In the genomic region with DNA sequence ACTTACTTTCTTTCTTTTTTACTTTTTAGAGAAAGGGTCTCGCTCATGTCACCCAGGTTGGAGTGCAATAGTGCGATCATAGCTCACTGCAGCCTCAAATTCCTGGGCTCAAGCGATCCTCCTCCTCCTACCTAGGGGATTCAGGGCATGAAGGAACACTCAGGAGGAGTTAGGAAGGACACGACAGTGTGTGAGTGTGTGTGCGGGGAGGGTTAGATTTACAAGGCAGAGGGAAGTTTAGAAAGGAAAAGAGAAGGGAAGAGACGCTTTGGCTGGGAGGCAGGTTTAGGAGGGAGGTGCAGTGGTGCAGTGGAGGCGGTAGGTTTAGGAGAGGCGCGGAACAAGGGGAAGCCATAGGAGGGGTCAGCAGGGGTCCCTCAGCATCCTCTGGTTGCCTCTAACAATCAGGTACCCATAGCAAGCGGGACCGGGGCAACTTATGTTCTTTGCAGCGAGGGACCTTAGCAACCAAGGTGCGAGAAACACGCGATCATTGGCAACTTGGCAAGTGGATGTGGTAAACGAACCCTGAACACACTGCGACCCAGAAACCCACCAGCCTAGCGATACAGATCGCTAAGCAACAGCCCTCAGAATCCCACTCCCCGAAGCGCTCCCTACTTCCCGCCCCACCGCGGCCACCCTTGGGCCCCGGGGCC, we compare ENCODE assay signal across 8 cellular contexts. TPM values are rescaled to one million over a fixed set of nuclear protein-coding genes. Genes with fewer than 3 reads are reported as not detected.
DNase-seq lines count a peak whose midpoint lies in the region; ATAC-seq and TF ChIP-seq lines count a peak whose summit lies in the region.

No MANE protein-coding gene starts in this region.

- H3K36me3 ChIP-seq in rectal smooth muscle tissue (ENCODE audit: control insufficient read depth, insufficient read depth, low read length) = no peaks in the 10 kb centered on the region

- H3K27ac ChIP-seq in rectal smooth muscle tissue (ENCODE audit: low read depth, low read length) = peak overlapping the region; percentile 80

- CTCF ChIA-PET in activated naive CD4-positive, alpha-beta T cell treated with anti-CD3 and anti-CD28 coated beads, Interleukin-2, amount 10 ng/mL, durations not matched to agents 7 days and 5 days (lab: Charles Lee) = no interaction called here
- CTCF ChIA-PET in WTC11 (lab: Charles Lee) = no interaction called here

- peak overlapping the region; percentile 95 for H3K27ac Mint-ChIP-seq in activated naive CD4-positive, alpha-beta T cell treated with anti-CD3 and anti-CD28 coated beads, Interleukin-2, amount 10 ng/mL, durations not matched to agents 7 days and 5 days
- H3K27ac Mint-ChIP-seq in WTC11 = peak overlapping the region; percentile 67; the same call in 1 of the 2 replicates

- H3K9me3 Mint-ChIP-seq in activated naive CD4-positive, alpha-beta T cell treated with anti-CD3 and anti-CD28 coated beads, Interleukin-2, amount 10 ng/mL, durations not matched to agents 7 days and 5 days = peaks cover 2% of the 10 kb centered on the region
- H3K9me3 Mint-ChIP-seq in WTC11 = peaks cover 4% of the 10 kb centered on the region; the same call in 1 of the 2 replicates

- ATAC-seq in WTC11 (no peak), HG02981 (IDR thresholded peaks at IDR 0.05; ENCODE audit: unreplicated experiment) (no peak), HG03196 (IDR thresholded peaks at IDR 0.05; ENCODE audit: unreplicated experiment) (no peak)

- H3K4me1 ChIP-seq in rectal smooth muscle tissue (ENCODE audit: control insufficient read depth, insufficient read depth, low read length) = peaks cover 7% of the 10 kb centered on the region

- peak overlapping the region; percentile 90 for H3K9ac ChIP-seq in rectal smooth muscle tissue (ENCODE audit: low read length)

- H3K27me3 ChIP-seq in rectal smooth muscle tissue (ENCODE audit: control insufficient read depth, insufficient read depth, low read length) = no peaks in the 10 kb centered on the region

- peaks cover 40% of the 10 kb centered on the region for H3K4me1 Mint-ChIP-seq in activated naive CD4-positive, alpha-beta T cell treated with anti-CD3 and anti-CD28 coated beads, Interleukin-2, amount 10 ng/mL, durations not matched to agents 7 days and 5 days
- H3K4me1 Mint-ChIP-seq in WTC11 = peaks cover 12% of the 10 kb centered on the region

- no peak for DNase-seq in activated naive CD4-positive, alpha-beta T cell treated with anti-CD3 and anti-CD28 coated beads, Interleukin-2, amount 10 ng/mL, durations not matched to agents 7 days and 5 days
- no peak for DNase-seq in activated naive CD4-positive, alpha-beta T cell treated with anti-CD3 and anti-CD28 coated beads, Interleukin-2, amount 50 U/mL, for 16 hours
- DNase-seq in WTC11 (ENCODE audit: low spot score) (no peak), globus pallidus (ENCODE audit: low spot score) (peak; percentile 43), NCI-H524 treated with DMSO at 0.1 percent for 48 hours (lab: John Stamatoyannopoulos, UW) (no peak)

- no peaks in the 10 kb centered on the region for H3K27me3 Mint-ChIP-seq in activated naive CD4-positive, alpha-beta T cell treated with anti-CD3 and anti-CD28 coated beads, Interleukin-2, amount 10 ng/mL, durations not matched to agents 7 days and 5 days
- H3K27me3 Mint-ChIP-seq in WTC11 (ENCODE audit: low read depth) = peaks cover 24% of the 10 kb centered on the region

- POLR2A ChIA-PET in WTC11 (lab: Charles Lee) = no interaction called here

- no peak for TF ChIP-seq CTCF in WTC11 (IDR thresholded peaks at IDR 0.05)

- peak overlapping the region; percentile 95 for H3K4me3 ChIP-seq in rectal smooth muscle tissue (ENCODE audit: low read length)

- peaks cover 15% of the 10 kb centered on the region for H3K36me3 Mint-ChIP-seq in activated naive CD4-positive, alpha-beta T cell treated with anti-CD3 and anti-CD28 coated beads, Interleukin-2, amount 10 ng/mL, durations not matched to agents 7 days and 5 days
- H3K36me3 Mint-ChIP-seq in WTC11 = no peaks in the 10 kb centered on the region

- peak overlapping the region; percentile 84 for H3K4me3 Mint-ChIP-seq in activated naive CD4-positive, alpha-beta T cell treated with anti-CD3 and anti-CD28 coated beads, Interleukin-2, amount 10 ng/mL, durations not matched to agents 7 days and 5 days
- H3K4me3 Mint-ChIP-seq in WTC11 = peak overlapping the region; percentile 87

TF ChIP-seq in WTC11, 78 proteins besides CTCF, POLR2A, EP300 and RAD21:
- TF ChIP-seq, protein P1, sequence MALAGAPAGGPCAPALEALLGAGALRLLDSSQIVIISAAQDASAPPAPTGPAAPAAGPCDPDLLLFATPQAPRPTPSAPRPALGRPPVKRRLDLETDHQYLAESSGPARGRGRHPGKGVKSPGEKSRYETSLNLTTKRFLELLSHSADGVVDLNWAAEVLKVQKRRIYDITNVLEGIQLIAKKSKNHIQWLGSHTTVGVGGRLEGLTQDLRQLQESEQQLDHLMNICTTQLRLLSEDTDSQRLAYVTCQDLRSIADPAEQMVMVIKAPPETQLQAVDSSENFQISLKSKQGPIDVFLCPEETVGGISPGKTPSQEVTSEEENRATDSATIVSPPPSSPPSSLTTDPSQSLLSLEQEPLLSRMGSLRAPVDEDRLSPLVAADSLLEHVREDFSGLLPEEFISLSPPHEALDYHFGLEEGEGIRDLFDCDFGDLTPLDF (CRISPR knock-in tag; IDR thresholded peaks at IDR 0.05) = no peak
- TF ChIP-seq ZNF423 (CRISPR knock-in tag; IDR thresholded peaks at IDR 0.05) = no peak
- TF ChIP-seq, protein P2, sequence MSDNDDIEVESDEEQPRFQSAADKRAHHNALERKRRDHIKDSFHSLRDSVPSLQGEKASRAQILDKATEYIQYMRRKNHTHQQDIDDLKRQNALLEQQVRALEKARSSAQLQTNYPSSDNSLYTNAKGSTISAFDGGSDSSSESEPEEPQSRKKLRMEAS (CRISPR knock-in tag; IDR thresholded peaks at IDR 0.05) = no peak
- no peak for TF ChIP-seq NR3C1 (CRISPR knock-in tag; conservative IDR thresholded peaks at IDR 0.05; ENCODE audit: low read depth)
- TF ChIP-seq, protein P3, sequence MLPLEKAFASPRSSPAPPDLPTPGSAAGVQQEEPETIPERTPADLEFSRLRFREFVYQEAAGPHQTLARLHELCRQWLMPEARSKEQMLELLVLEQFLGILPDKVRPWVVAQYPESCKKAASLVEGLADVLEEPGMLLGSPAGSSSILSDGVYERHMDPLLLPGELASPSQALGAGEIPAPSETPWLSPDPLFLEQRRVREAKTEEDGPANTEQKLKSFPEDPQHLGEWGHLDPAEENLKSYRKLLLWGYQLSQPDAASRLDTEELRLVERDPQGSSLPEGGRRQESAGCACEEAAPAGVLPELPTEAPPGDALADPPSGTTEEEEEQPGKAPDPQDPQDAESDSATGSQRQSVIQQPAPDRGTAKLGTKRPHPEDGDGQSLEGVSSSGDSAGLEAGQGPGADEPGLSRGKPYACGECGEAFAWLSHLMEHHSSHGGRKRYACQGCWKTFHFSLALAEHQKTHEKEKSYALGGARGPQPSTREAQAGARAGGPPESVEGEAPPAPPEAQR (CRISPR knock-in tag; IDR thresholded peaks at IDR 0.05) = no peak
- no peak for TF ChIP-seq TEAD1 (CRISPR knock-in tag; IDR thresholded peaks at IDR 0.05)

RNA-seq across cellular contexts. Expression of a gene that starts 0.5 kb away (rescaled TPM):
- total RNA-seq in WTC11 (2021) = 9.5 to 10.7 TPM (median 10.2 TPM) in 3 replicates

RNA-seq across cellular contexts. Expression of a gene that starts 0.9 kb away (rescaled TPM):
- 29.6 to 39.8 TPM (median 30.6 TPM) in 3 replicates for total RNA-seq in WTC11 (2021)

RNA-seq across cellular contexts. Expression of a gene that starts 13.1 kb away (rescaled TPM):
- 0.77 to 1.1 TPM (median 0.98 TPM) in 3 replicates for total RNA-seq in WTC11 (2021)

RNA-seq across cellular contexts. Expression of a gene that starts 20.8 kb away (rescaled TPM):
- total RNA-seq in WTC11 (2021) = 12.6 to 14.6 TPM (median 14.5 TPM) in 3 replicates

RNA-seq across cellular contexts. Expression of a gene that starts 31.6 kb away (rescaled TPM):
- total RNA-seq in WTC11 (2021) = 66.4 to 74.7 TPM (median 69.6 TPM) in 3 replicates
